7 cellular contexts compared by ENCODE assay signal in the genomic region with DNA sequence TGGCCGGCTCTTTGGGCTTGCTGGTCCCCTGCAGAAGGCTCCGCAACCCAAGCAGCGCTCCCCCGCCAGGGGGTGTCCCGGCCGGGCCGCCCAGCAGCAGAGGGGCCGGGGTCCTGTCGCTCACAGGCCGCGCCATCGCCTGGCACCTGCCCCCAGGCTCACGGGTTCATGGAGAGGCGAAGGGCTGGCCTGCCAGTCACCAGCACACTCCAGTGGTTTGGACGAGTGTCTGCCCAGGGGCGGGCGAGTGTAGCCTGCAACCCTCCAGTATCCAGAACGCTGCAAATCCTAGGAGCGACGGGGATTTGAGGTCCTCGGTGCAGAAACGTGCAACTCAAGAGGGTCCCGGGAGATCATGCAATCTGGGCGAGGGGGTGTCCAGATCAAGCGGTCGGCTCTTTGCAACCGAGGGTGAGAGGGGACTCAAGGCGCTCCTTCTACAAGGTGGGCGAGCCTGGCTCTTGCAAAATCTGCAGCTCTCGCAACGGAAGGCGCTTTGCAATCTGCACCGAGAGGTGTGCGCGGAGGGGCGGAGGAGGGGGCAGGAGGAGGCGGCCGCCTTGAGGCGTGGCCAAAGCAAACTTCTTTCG. TPM values are rescaled to one million over a fixed set of nuclear protein-coding genes. Genes with fewer than 3 reads are reported as not detected.
DNase-seq lines count a peak whose midpoint lies in the region; ATAC-seq and TF ChIP-seq lines count a peak whose summit lies in the region.

A gene with protein sequence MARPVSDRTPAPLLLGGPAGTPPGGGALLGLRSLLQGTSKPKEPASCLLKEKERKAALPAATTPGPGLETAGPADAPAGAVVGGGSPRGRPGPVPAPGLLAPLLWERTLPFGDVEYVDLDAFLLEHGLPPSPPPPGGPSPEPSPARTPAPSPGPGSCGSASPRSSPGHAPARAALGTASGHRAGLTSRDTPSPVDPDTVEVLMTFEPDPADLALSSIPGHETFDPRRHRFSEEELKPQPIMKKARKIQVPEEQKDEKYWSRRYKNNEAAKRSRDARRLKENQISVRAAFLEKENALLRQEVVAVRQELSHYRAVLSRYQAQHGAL (minus strand): TSS at position 521 of the 590 bp plus-strand sequence. CDS start 385 bp downstream, at position 136.

- peak within 1 kb of the TSS; percentile 24 for H3K4me2 ChIP-seq in trophoblast cell (ENCODE audit: low read length)

- no peak within 1 kb of the TSS for H4K91ac ChIP-seq in trophoblast cell (ENCODE audit: low read depth, low read length)

- no peak for ATAC-seq in HG03159 (IDR thresholded peaks at IDR 0.05; ENCODE audit: unreplicated experiment)

- H3K79me1 ChIP-seq in trophoblast cell (ENCODE audit: low read length), result peaks cover 3% of the 10 kb centered on the region

- no CpG with 5 or more reads among the region's 40 CpGs for WGBS in trophoblast cell (ENCODE audit: extremely low coverage, insufficient coverage, insufficient read length)

- peak within 1 kb of the TSS; percentile 42 for H2AFZ ChIP-seq in trophoblast cell (ENCODE audit: insufficient read depth, low read length, poor library complexity)

- no peak within 1 kb of the TSS for H3K14ac ChIP-seq in trophoblast cell (ENCODE audit: low read length)

- peak within 1 kb of the TSS; percentile 87 for H3K4me3 ChIP-seq in HL-60 (replicated peaks; ENCODE audit: insufficient read depth, low read length)
- H3K4me3 ChIP-seq in WI38 (ENCODE audit: low read depth, low read length), result peak within 1 kb of the TSS; percentile 59
- peak within 1 kb of the TSS; percentile 61 to 89 for H3K4me3 ChIP-seq in foreskin fibroblast (ENCODE audit: low read depth in 1 of 2, low read length in 2 of 2)
- H3K4me3 ChIP-seq in trophoblast cell (ENCODE audit: low read depth, low read length), result no peak within 1 kb of the TSS

- H2BK12ac ChIP-seq in trophoblast cell (ENCODE audit: low read length), result no peak within 1 kb of the TSS

- H2BK120ac ChIP-seq in trophoblast cell (ENCODE audit: insufficient read depth, low read length, poor library complexity), result no peak within 1 kb of the TSS

- H4K8ac ChIP-seq in trophoblast cell (ENCODE audit: low read depth, low read length), result peak within 1 kb of the TSS; percentile 30

- peaks cover 21 to 32% of the 10 kb centered on the region in 2 experiments for H3K4me1 ChIP-seq in trophoblast cell (ENCODE audit: control insufficient read depth in 1 of 2, insufficient read depth in 2 of 2, low read length in 2 of 2)

- TF ChIP-seq CTCF in HL-60 (IDR thresholded peaks at IDR 0.05; ENCODE audit: insufficient read depth, low read length) (no peak), WI38 (IDR thresholded peaks at IDR 0.05; ENCODE audit: low read depth, low read length) (0 out of 2 replicates have a peak, but pooled peaks have one; percentile 14), foreskin fibroblast (IDR thresholded peaks at IDR 0.05; ENCODE audit: low read depth, low read length) (no peak)

- H3K4ac ChIP-seq in trophoblast cell (ENCODE audit: low read depth, low read length), result no peak within 1 kb of the TSS

- H3K9ac ChIP-seq in trophoblast cell (ENCODE audit: low read length), result no peak within 1 kb of the TSS

- DNase-seq in G401 (ENCODE audit: low spot score) (no peak), HL-60 (ENCODE audit: low read depth in 1 of 2, low spot score in 1 of 2) (peak in 1 of 2 experiments; percentile 71), foreskin fibroblast (peak in 1 of 2 donors; percentile 63), trophoblast cell (peak in 1 of 2 donors; percentile 52), LoVo (ENCODE audit: low spot score) (no peak)

- peaks cover 3% of the 10 kb centered on the region for H3K9me3 ChIP-seq in trophoblast cell (ENCODE audit: insufficient read depth, low read depth, low read length)

- no peaks in the 10 kb centered on the region for H3K79me2 ChIP-seq in trophoblast cell (ENCODE audit: control insufficient read depth, insufficient read depth, low read length, poor library complexity)

- H3K27me3 ChIP-seq in HL-60 (ENCODE audit: insufficient read depth, poor library complexity, severe bottlenecking) (no peaks in the 10 kb centered on the region), trophoblast cell (ENCODE audit: insufficient read depth, low read length) (peaks cover 15% of the 10 kb centered on the region)

- peak within 1 kb of the TSS; percentile 96 for H3K27ac ChIP-seq in HL-60 (replicated peaks)
- H3K27ac ChIP-seq in trophoblast cell (ENCODE audit: low read depth, low read length), result no peak within 1 kb of the TSS

- H3K18ac ChIP-seq in trophoblast cell (ENCODE audit: low read length), result no peak within 1 kb of the TSS

- no peak within 1 kb of the TSS for H2BK5ac ChIP-seq in trophoblast cell (ENCODE audit: low read depth, low read length, poor library complexity)

- no peak within 1 kb of the TSS for H4K12ac ChIP-seq in trophoblast cell (ENCODE audit: low read depth, low read length)

- H2AK5ac ChIP-seq in trophoblast cell (ENCODE audit: low read length), result no peak within 1 kb of the TSS

- H3K36me3 ChIP-seq in trophoblast cell (ENCODE audit: control insufficient read depth in 1 of 2, insufficient read depth in 2 of 2, low read length in 2 of 2), result no peaks in the 10 kb centered on the region

- in situ Hi-C loops in G401 (cut with HindIII; ENCODE audit: low sequenced_read_pairs), result no loop called here

- H3K23ac ChIP-seq in trophoblast cell (ENCODE audit: low read length), result no peak within 1 kb of the TSS

RNA-seq across cellular contexts. Expression of the gene that starts here (rescaled TPM):
- total RNA-seq in G401 (2014; rRNA removed; shearing (Covaris generic)), result 25.5 and 40.0 TPM in 2 replicates
- 0.90 and 0.94 TPM in 2 replicates for polyA plus RNA-seq in trophoblast cell (2013)
